ENCODE assay signal across 8 cellular contexts in genomic region chr5:78677777-78678668, GRCh38. TPM values are rescaled to one million over a fixed set of nuclear protein-coding genes. Genes with fewer than 3 reads are reported as not detected.
DNase-seq lines count a peak whose midpoint lies in the region; ATAC-seq, FAIRE-seq and TF ChIP-seq lines count a peak whose summit lies in the region.

No MANE protein-coding gene starts in this region.

- no peaks in the 10 kb centered on the region for H3K9me3 ChIP-seq in IMR-90 (ENCODE audit: control insufficient read depth, insufficient read depth, low read length)

- in situ Hi-C loops in IMR-90 (cut with MboI; ENCODE audit: low sequenced_read_pairs), result no loop called here

- H2BK120ac ChIP-seq in IMR-90 (ENCODE audit: low read depth, low read length), result peak overlapping the region; percentile 62

- H2BK20ac ChIP-seq in IMR-90 (ENCODE audit: low read depth, low read length), result peak overlapping the region; percentile 61; the same call in 1 of the 2 replicates

- no peak overlapping the region; the same call in 1 of the 2 replicates for H4K5ac ChIP-seq in IMR-90 (ENCODE audit: low read depth, low read length)

- H3K9me1 ChIP-seq in IMR-90 (ENCODE audit: insufficient read depth, low read length), result 0 out of 2 replicates have a peak, but pooled peaks cover 7% of the 10 kb centered on the region

- BruUV-seq in IMR-90 (replicated peaks; lab: Mats Ljungman, UMichigan), result no TSS peak

- no peak overlapping the region for H2AK5ac ChIP-seq in IMR-90 (ENCODE audit: low read depth, low read length)

- H3K18ac ChIP-seq in IMR-90 (ENCODE audit: low read depth, low read length), result peak overlapping the region; percentile 74

- TF ChIP-seq POLR2A in IMR-90 (IDR thresholded peaks at IDR 0.05; ENCODE audit: low read depth, low read length), result no peak; the same call in 1 of the 2 replicates

- no peaks in the 10 kb centered on the region for H3K36me3 ChIP-seq in IMR-90 (ENCODE audit: control insufficient read depth, insufficient read depth, low read length)

- TF ChIP-seq CTCF in IMR-90 (conservative IDR thresholded peaks at IDR 0.05; ENCODE audit: low read depth, low read length), result peak; percentile 43

- peak overlapping the region; percentile 10; the same call in 1 of the 2 replicates for H3K23ac ChIP-seq in IMR-90 (ENCODE audit: low read depth, low read length)

- H3K9ac ChIP-seq in IMR-90 (ENCODE audit: low read depth, low read length), result no peak overlapping the region; the same call in 1 of the 2 replicates

- 0% methylated on average over 2 of the region's 6 CpGs; no CpG with 5 or more reads in 1 of the 2 experiments for whole genome bisulfite sequencing in IMR-90 (ENCODE audit: extremely low coverage in 2 of 2, insufficient read length in 1 of 2), 2 experiments

- POLR2A ChIA-PET in IMR-90 (lab: Charles Lee; ENCODE audit: unreplicated experiment), result no interaction called here

- CTCF ChIA-PET in IMR-90 (lab: Yijun Ruan, JAX), result interaction anchor here (0.6 kb wide), 1 partner anchor 143 kb away, joined by 3 read pairs; no protein-coding TSS in a partner anchor

- no peaks in the 10 kb centered on the region for H3K27me3 ChIP-seq in IMR-90 (ENCODE audit: control insufficient read depth, insufficient read depth, low read length)

- H3K27ac ChIP-seq in IMR-90 (ENCODE audit: insufficient read depth, low read length), result peak overlapping the region; percentile 77; the same call in 1 of the 2 replicates

- DNase-seq in ELR (ENCODE audit: low read depth) (peak; percentile 86), IMR-90 (peak; percentile 98), posterior vena cava (ENCODE audit: low spot score) (peak; percentile 87), NCI-H1930 (lab: John Stamatoyannopoulos, UW) (no peak)
- DNase-seq in effector CD8-positive, alpha-beta T cell (lab: John Stamatoyannopoulos, UW), result no peak
- DNase-seq in stimulated activated CD4-positive, alpha-beta T cell treated with anti-CD3 and anti-CD28 coated beads, Interleukin-1b, Interleukin-23, amount 100 ng/mL, for 48 hours, result no peak

- intact Hi-C loops in IMR-90 (cut with micrococcal nuclease) (loop anchor here (5.0 kb wide), 1 partner anchor 316 kb away; the partner anchor contains the start of gene SCAMP1), posterior vena cava (cut with DNase I) (no loop called here)

- ATAC-seq in IMR-90 (ENCODE audit: low read depth) (peak; percentile 96), HG03095 (IDR thresholded peaks at IDR 0.05; ENCODE audit: unreplicated experiment) (no peak)

- H4K20me1 ChIP-seq in IMR-90 (ENCODE audit: insufficient read depth, low read length), result no peaks in the 10 kb centered on the region

- H2AFZ ChIP-seq in IMR-90 (replicated peaks; ENCODE audit: low read length, poor library complexity), result no peak overlapping the region

- peaks cover 15% of the 10 kb centered on the region for H3K4me1 ChIP-seq in IMR-90 (ENCODE audit: control insufficient read depth, insufficient read depth, low read length)

- H4K8ac ChIP-seq in IMR-90 (ENCODE audit: low read depth in 2 of 2, low read length in 2 of 2), result peak overlapping the region in 1 of 2 experiments; percentile 37; a peak in 2 of 4 replicates

- peak overlapping the region; percentile 16; the same call in 1 of the 3 replicates for H2BK15ac ChIP-seq in IMR-90 (ENCODE audit: low read depth, low read length)

- peak overlapping the region; percentile 22; the same call in 1 of the 2 replicates for H3K56ac ChIP-seq in IMR-90 (ENCODE audit: extremely low read depth, insufficient read depth, low read length)

- peak; percentile 80 for FAIRE-seq in endometrium (lab: Jason Lieb, UNC)

- no peak overlapping the region for H4K91ac ChIP-seq in IMR-90 (ENCODE audit: insufficient read depth, low read depth, low read length)

- no peak overlapping the region for H3K4me3 ChIP-seq in IMR-90 (ENCODE audit: insufficient read depth, low read depth, low read length)

- peak; percentile 54 for TF ChIP-seq RAD21 in IMR-90 (IDR thresholded peaks at IDR 0.05; ENCODE audit: low read length)

- H2BK5ac ChIP-seq in IMR-90 (ENCODE audit: low read depth, low read length, poor library complexity, severe bottlenecking), result peak overlapping the region; percentile 73

- dilution Hi-C loops in IMR-90 (cut with HindIII; ENCODE audit: low sequenced_read_pairs, unreplicated experiment), result no loop called here

- H3K79me1 ChIP-seq in IMR-90 (ENCODE audit: low read depth in 1 of 2, low read length in 2 of 2), result no peaks in the 10 kb centered on the region

- no peak overlapping the region for H2AK9ac ChIP-seq in IMR-90 (replicated peaks; ENCODE audit: low read depth, low read length, poor library complexity)

- peak overlapping the region; percentile 74 for H3K4me2 ChIP-seq in IMR-90 (ENCODE audit: low read depth, low read length)

- H3K4ac ChIP-seq in IMR-90 (ENCODE audit: low read depth, low read length), result peak overlapping the region; percentile 52

- H3K14ac ChIP-seq in IMR-90 (replicated peaks; ENCODE audit: low read depth, low read length), result peak overlapping the region; percentile 28; the same call in 1 of the 2 replicates

TF ChIP-seq in IMR-90, 13 proteins besides CTCF, POLR2A, EP300 and RAD21:
- TF ChIP-seq RCOR1 (IDR thresholded peaks at IDR 0.05; ENCODE audit: insufficient replicate concordance, low read length) (no peak), MXI1 (IDR thresholded peaks at IDR 0.05; ENCODE audit: borderline replicate concordance, low read depth, low read length) (no peak), MAFK (IDR thresholded peaks at IDR 0.05; ENCODE audit: low read depth, low read length) (no peak), NFE2L2 (IDR thresholded peaks at IDR 0.05; ENCODE audit: low read depth, low read length) (no peak), SMC3 (IDR thresholded peaks at IDR 0.05; ENCODE audit: low read depth, low read length) (peak; percentile 45; the same call in 1 of the 2 replicates), MAZ (IDR thresholded peaks at IDR 0.05; ENCODE audit: borderline replicate concordance, low read depth, low read length) (no peak), RFX5 (IDR thresholded peaks at IDR 0.05; ENCODE audit: low read depth, low read length) (no peak), CEBPB (IDR thresholded peaks at IDR 0.05; ENCODE audit: low read depth, low read length) (peak; percentile 89), CHD1 (IDR thresholded peaks at IDR 0.05; ENCODE audit: low read depth, low read length) (no peak), BHLHE40 (IDR thresholded peaks at IDR 0.05; ENCODE audit: low read depth, low read length) (peak; percentile 82), FOS (IDR thresholded peaks at IDR 0.05; ENCODE audit: low read depth, low read length) (peak; percentile 56; the same call in 1 of the 2 replicates), ELK1 (IDR thresholded peaks at IDR 0.05; ENCODE audit: borderline replicate concordance, low read depth, low read length) (no peak)
- TF ChIP-seq, protein P1, sequence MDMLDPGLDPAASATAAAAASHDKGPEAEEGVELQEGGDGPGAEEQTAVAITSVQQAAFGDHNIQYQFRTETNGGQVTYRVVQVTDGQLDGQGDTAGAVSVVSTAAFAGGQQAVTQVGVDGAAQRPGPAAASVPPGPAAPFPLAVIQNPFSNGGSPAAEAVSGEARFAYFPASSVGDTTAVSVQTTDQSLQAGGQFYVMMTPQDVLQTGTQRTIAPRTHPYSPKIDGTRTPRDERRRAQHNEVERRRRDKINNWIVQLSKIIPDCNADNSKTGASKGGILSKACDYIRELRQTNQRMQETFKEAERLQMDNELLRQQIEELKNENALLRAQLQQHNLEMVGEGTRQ (IDR thresholded peaks at IDR 0.05; ENCODE audit: low read depth, low read length), result no peak
TF ChIP-seq in IMR-90: peak in this region for 4.

RNA-seq across cellular contexts. Expression of gene LHFPL2, which starts 29.5 kb away (rescaled TPM):
- total RNA-seq in IMR-90 (2012; rRNA removed) (11.1 and 11.3 TPM in 2 replicates), posterior vena cava (10 to 100 TPM; 34.9 to 44.4 TPM)
- polyA plus RNA-seq in IMR-90 (2012; rRNA removed), result 5.0 and 6.5 TPM in 2 replicates
- polyA plus RNA-seq in IMR-90 (2012; cell fraction: cytosol; rRNA removed), result 3.8 and 6.1 TPM in 2 replicates
- 4.8 and 12.1 TPM in 2 replicates for polyA plus RNA-seq in IMR-90 (2012; cell fraction: nucleus; rRNA removed; ENCODE audit: low replicate concordance)

Comparison
In these comparisons a context has a peak if more than half of its experiments do, and no peak if none do; other contexts are left out.
1. DNase-seq: peak in ELR (single experiment), IMR-90 (single experiment) and posterior vena cava (single experiment); none in effector CD8-positive, alpha-beta T cell (single experiment), NCI-H1930 (0 of 2) and stimulated activated CD4-positive, alpha-beta T cell treated with anti-CD3 and anti-CD28 coated beads, Interleukin-1b, Interleukin-23, amount 100 ng/mL, for 48 hours (single experiment).